10 cellular contexts compared by ENCODE assay signal in the genomic region with DNA sequence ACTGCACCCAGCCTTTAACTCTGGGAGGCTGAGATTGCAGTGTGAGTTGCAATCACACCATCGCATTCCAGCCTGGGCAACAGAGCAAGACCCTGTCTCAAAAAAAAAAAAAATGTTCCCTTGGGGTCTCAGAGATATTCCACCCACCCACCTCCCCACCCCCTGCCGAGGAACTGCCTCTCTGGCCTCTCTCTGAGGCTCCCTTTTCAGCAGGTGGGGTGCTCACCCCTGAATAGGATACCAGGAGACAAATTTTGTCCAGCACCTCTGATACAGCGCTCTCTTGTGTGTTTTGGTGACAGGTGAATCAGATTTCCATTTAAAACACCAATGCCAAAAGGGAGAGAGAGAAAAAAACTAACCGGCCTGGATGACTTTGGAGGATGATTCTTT.
A peak's percentile ranks its signal among the peaks of the same experiment; 100 is the strongest.
DNase-seq lines count a peak whose midpoint lies in the region; ATAC-seq and TF ChIP-seq lines count a peak whose summit lies in the region.
"Had no signal": no experiment of that assay in that cellular context is flagged by ENCODE, and none has a peak within 500 bp of the region (broad histone marks: within the 10 kb centered on the region; RNA-seq: fewer than 3 reads in every experiment).

No MANE protein-coding gene starts in this region.

- WGBS in heart right ventricle, 2 donors: 64 to 66% methylated on average over 4 of the region's 4 CpGs
- 32 to 38% methylated on average over 4 of the region's 4 CpGs for WGBS in aorta, 2 donors

- intact Hi-C loops in heart right ventricle (cut with DNase I) (loop anchor here in 3 of 10 donors (5.0 kb wide), 1 partner anchor 92 kb away; a partner anchor contains a TSS), Right ventricle myocardium superior (cut with DNase I) (loop anchor here (10.0 kb wide), 1 partner anchor 94 kb away; a partner anchor contains a TSS), left ventricle myocardium inferior (cut with micrococcal nuclease) (no loop called here), aorta (cut with DNase I) (loop anchor here (5.0 kb wide), 2 partner anchors 92 to 97 kb away; a partner anchor contains a TSS), posterior vena cava (cut with DNase I) (loop anchor here in 1 of 2 donors (5.0 kb wide), 1 partner anchor 97 kb away; no protein-coding TSS in a partner anchor)

- TF ChIP-seq CTCF in heart right ventricle (IDR thresholded peaks at IDR 0.05): no peak
- no peak for TF ChIP-seq CTCF in left ventricle myocardium inferior (IDR thresholded peaks at IDR 0.05; ENCODE audit: borderline replicate concordance)

- H3K4me3 ChIP-seq in heart right ventricle (peak overlapping the region in 2 of 10 donors; percentile 0 to 22), MG63 (peak overlapping the region; percentile 17), left ventricle myocardium inferior (peak overlapping the region; percentile 12), aorta (ENCODE audit: low read length in 2 of 2) (no peak overlapping the region)
- H3K4me3 ChIP-seq: BLaER1 treated with 17β-estradiol and CSF1 and Interleukin-3, amounts not matched to agents 10 nM and 100 nM had no signal

- H3K27ac ChIP-seq in heart right ventricle (peak overlapping the region in 9 of 10 donors; percentile 28 to 79 (median 65)), left ventricle myocardium inferior (replicated peaks) (peak overlapping the region; percentile 72), aorta (ENCODE audit: low read depth in 1 of 2, low read length in 2 of 2) (peak overlapping the region; percentile 57 to 96)
- H3K27ac ChIP-seq: BLaER1 treated with 17β-estradiol and CSF1 and Interleukin-3, amounts not matched to agents 10 nM and 100 nM had no signal

- H3K36me3 ChIP-seq in heart right ventricle: no peaks in the 10 kb centered on the region
- no peaks in the 10 kb centered on the region for H3K36me3 ChIP-seq in MG63
- H3K36me3 ChIP-seq in left ventricle myocardium inferior: no peaks in the 10 kb centered on the region
- no peaks in the 10 kb centered on the region for H3K36me3 ChIP-seq in aorta (ENCODE audit: control insufficient read depth in 1 of 2, insufficient read depth in 2 of 2, low read length in 1 of 2)
- H3K36me3 ChIP-seq: BLaER1 treated with 17β-estradiol and CSF1 and Interleukin-3, amounts not matched to agents 10 nM and 100 nM had no signal

- H3K4me1 ChIP-seq in heart right ventricle (peaks cover 0 to 19% (median 13%) of the 10 kb centered on the region in 9 donors), left ventricle myocardium inferior (peaks cover 22% of the 10 kb centered on the region), aorta (ENCODE audit: control insufficient read depth in 1 of 2, insufficient read depth in 2 of 2, low read length in 2 of 2) (peaks cover 0 to 1% of the 10 kb centered on the region in 2 donors)

- H3K27me3 ChIP-seq in heart right ventricle (no peaks in the 10 kb centered on the region), MG63 (no peaks in the 10 kb centered on the region), left ventricle myocardium inferior (ENCODE audit: low read depth) (no peaks in the 10 kb centered on the region), aorta (ENCODE audit: control insufficient read depth in 1 of 2, insufficient read depth in 2 of 2, low read length in 1 of 2) (no peaks in the 10 kb centered on the region)
- H3K27me3 ChIP-seq: BLaER1 treated with 17β-estradiol and CSF1 and Interleukin-3, amounts not matched to agents 10 nM and 100 nM had no signal

- ATAC-seq in heart right ventricle: peak in 4 of 8 donors; percentile 13 to 61 (median 22)
- ATAC-seq in Right ventricle myocardium superior (ENCODE audit: poor library complexity): no peak
- peak; percentile 5 for ATAC-seq in aorta (ENCODE audit: low FRiP score)
- ATAC-seq in GM18870 (IDR thresholded peaks at IDR 0.05; ENCODE audit: unreplicated experiment): no peak

- peaks cover 0 to 13% (median 11%) of the 10 kb centered on the region in 11 donors for H3K9me3 ChIP-seq in heart right ventricle
- H3K9me3 ChIP-seq in MG63: peaks cover 12% of the 10 kb centered on the region
- H3K9me3 ChIP-seq in left ventricle myocardium inferior (replicated peaks): peaks cover 14% of the 10 kb centered on the region
- no peaks in the 10 kb centered on the region for H3K9me3 ChIP-seq in aorta (ENCODE audit: control insufficient read depth, low read length)

- DNase-seq in heart right ventricle: no peak
- DNase-seq in Right ventricle myocardium superior: no peak
- DNase-seq in MG63: no peak
- no peak for DNase-seq in left ventricle myocardium inferior
- DNase-seq in aorta: no peak
- no peak for DNase-seq in NCI-H446 treated with DMSO at 0.1 percent for 48 hours (lab: John Stamatoyannopoulos, UW)
- no peak for DNase-seq in posterior vena cava (ENCODE audit: low spot score)
- DNase-seq: amygdala had no signal

Comparison
In these comparisons a context has a peak if more than half of its experiments do, and no peak if none do; other contexts are left out.
1. H3K4me3 ChIP-seq: peak in MG63 (single experiment) and left ventricle myocardium inferior (single experiment); none in aorta (0 of 2).
2. Peak in every context shown above with its lines, with median percentiles within 50 percentile points of each other: H3K27ac ChIP-seq.